10 cellular contexts compared by ENCODE assay signal in genomic region chr7:100642534-100642907, GRCh38. TPM values are rescaled to one million over a fixed set of nuclear protein-coding genes. Genes with fewer than 3 reads are reported as not detected.
A peak's percentile ranks its signal among the peaks of the same experiment; 100 is the strongest.
DNase-seq lines count a peak whose midpoint lies in the region; ATAC-seq and TF ChIP-seq lines count a peak whose summit lies in the region.
"Had no signal": no experiment of that assay in that cellular context is flagged by ENCODE, and none has a peak within 500 bp of the region (broad histone marks: within the 10 kb centered on the region; RNA-seq: fewer than 3 reads in every experiment).

No MANE protein-coding gene starts in this region.

- no peak for TF ChIP-seq POLR2A in GM18505 (IDR thresholded peaks at IDR 0.05; ENCODE audit: borderline replicate concordance, extremely low read depth, insufficient read depth, insufficient read length)

- no peaks in the 10 kb centered on the region for H3K36me3 Mint-ChIP-seq in activated CD4-positive, alpha-beta T cell treated with anti-CD3 and anti-CD28 coated beads for 36 hours (ENCODE audit: low read depth)
- no peaks in the 10 kb centered on the region for H3K36me3 Mint-ChIP-seq in activated naive CD4-positive, alpha-beta T cell treated with anti-CD3 and anti-CD28 coated beads, Interleukin-2, amount 50 U/mL, for 72 hours

- no peaks in the 10 kb centered on the region for H3K4me1 Mint-ChIP-seq in activated CD4-positive, alpha-beta T cell treated with anti-CD3 and anti-CD28 coated beads for 36 hours

- no peak overlapping the region for H3K27ac Mint-ChIP-seq in activated CD4-positive, alpha-beta T cell treated with anti-CD3 and anti-CD28 coated beads for 36 hours
- no peak overlapping the region for H3K27ac Mint-ChIP-seq in activated naive CD4-positive, alpha-beta T cell treated with anti-CD3 and anti-CD28 coated beads, Interleukin-2, amount 50 U/mL, for 72 hours

- intact Hi-C loops in activated CD4-positive, alpha-beta T cell treated with anti-CD3 and anti-CD28 coated beads for 36 hours (cut with DNase I, micrococcal nuclease): no loop called here

- POLR2A ChIA-PET in activated CD4-positive, alpha-beta T cell treated with anti-CD3 and anti-CD28 coated beads for 36 hours (lab: Charles Lee): interaction anchor here (0.6 kb wide), 1 partner anchor 113 kb away, joined by 3 read pairs; no protein-coding TSS in a partner anchor

- CTCF ChIA-PET in activated CD4-positive, alpha-beta T cell treated with anti-CD3 and anti-CD28 coated beads for 36 hours (lab: Charles Lee): no interaction called here

- DNase-seq in activated CD4-positive, alpha-beta T cell treated with anti-CD3 and anti-CD28 coated beads for 36 hours: peak; percentile 55
- no peak for DNase-seq in activated CD4-positive, alpha-beta T cell treated with anti-CD3 and anti-CD28 coated beads for 1 hour
- DNase-seq in NCI-H2171 (lab: John Stamatoyannopoulos, UW): peak; percentile 89
- peak in 1 of 2 donors; percentile 47 for DNase-seq in activated naive CD4-positive, alpha-beta T cell treated with anti-CD3 and anti-CD28 coated beads, Interleukin-2, amount 50 U/mL, for 72 hours (ENCODE audit: low spot score in 2 of 2)
- peak; percentile 22 to 27 for DNase-seq in stimulated activated CD4-positive, alpha-beta T cell treated with anti-CD3 and anti-CD28 coated beads, Interleukin-4, amount 100 ng/mL, for 48 hours (ENCODE audit: low read depth in 2 of 2)
- no peak for DNase-seq in DMS53 treated with DMSO at 0.1 percent for 48 hours (lab: John Stamatoyannopoulos, UW; ENCODE audit: unreplicated experiment)
- DNase-seq: dorsolateral prefrontal cortex had no signal

- no peaks in the 10 kb centered on the region for H3K9me3 Mint-ChIP-seq in activated CD4-positive, alpha-beta T cell treated with anti-CD3 and anti-CD28 coated beads for 36 hours (ENCODE audit: low read depth)
- H3K9me3 Mint-ChIP-seq in activated naive CD4-positive, alpha-beta T cell treated with anti-CD3 and anti-CD28 coated beads, Interleukin-2, amount 50 U/mL, for 72 hours: no peaks in the 10 kb centered on the region

- H3K27me3 Mint-ChIP-seq in activated CD4-positive, alpha-beta T cell treated with anti-CD3 and anti-CD28 coated beads for 36 hours: no peaks in the 10 kb centered on the region

- ATAC-seq in activated CD4-positive, alpha-beta T cell treated with anti-CD3 and anti-CD28 coated beads for 36 hours: peak; percentile 68
- ATAC-seq in activated naive CD4-positive, alpha-beta T cell treated with anti-CD3 and anti-CD28 coated beads, Interleukin-2, amount 50 U/mL, for 72 hours: peak; percentile 45 to 85
- no peak for ATAC-seq in GM18505 (IDR thresholded peaks at IDR 0.05; ENCODE audit: unreplicated experiment)
- ATAC-seq in GM18909 (IDR thresholded peaks at IDR 0.05; ENCODE audit: poor library complexity, unreplicated experiment): no peak

- no peak overlapping the region for H3K4me3 Mint-ChIP-seq in activated CD4-positive, alpha-beta T cell treated with anti-CD3 and anti-CD28 coated beads for 36 hours

RNA-seq across cellular contexts. Expression of gene TFR2, which starts 1.2 kb away (rescaled TPM):
- 10 to 100 TPM; 10.1 to 12.4 TPM for total RNA-seq in activated CD4-positive, alpha-beta T cell treated with anti-CD3 and anti-CD28 coated beads for 36 hours
- 10 to 100 TPM; 13.1 to 19.1 TPM for total RNA-seq in activated naive CD4-positive, alpha-beta T cell treated with anti-CD3 and anti-CD28 coated beads, Interleukin-2, amount 50 U/mL, for 72 hours

RNA-seq across cellular contexts. Expression of gene ACTL6B, which starts 13.7 kb away (rescaled TPM):
- total RNA-seq in activated CD4-positive, alpha-beta T cell treated with anti-CD3 and anti-CD28 coated beads for 36 hours: not detected
- total RNA-seq in activated naive CD4-positive, alpha-beta T cell treated with anti-CD3 and anti-CD28 coated beads, Interleukin-2, amount 50 U/mL, for 72 hours: not detected
- total RNA-seq: LHCN-M2 had no signal

RNA-seq across cellular contexts. Expression of gene MOSPD3, which starts 30.2 kb away (rescaled TPM):
- 10 to 100 TPM; 14.4 to 19.9 TPM for total RNA-seq in activated CD4-positive, alpha-beta T cell treated with anti-CD3 and anti-CD28 coated beads for 36 hours
- 10 to 100 TPM; 20.7 to 28.0 TPM for total RNA-seq in activated naive CD4-positive, alpha-beta T cell treated with anti-CD3 and anti-CD28 coated beads, Interleukin-2, amount 50 U/mL, for 72 hours

RNA-seq across cellular contexts. Expression of gene GNB2, which starts 31.0 kb away (rescaled TPM):
- 100 to 1,000 TPM; 172 to 200 TPM for total RNA-seq in activated CD4-positive, alpha-beta T cell treated with anti-CD3 and anti-CD28 coated beads for 36 hours
- 100 to 1,000 TPM; 213 to 239 TPM for total RNA-seq in activated naive CD4-positive, alpha-beta T cell treated with anti-CD3 and anti-CD28 coated beads, Interleukin-2, amount 50 U/mL, for 72 hours

RNA-seq across cellular contexts. Expression of gene PCOLCE, which starts 40.4 kb away (rescaled TPM):
- total RNA-seq in activated CD4-positive, alpha-beta T cell treated with anti-CD3 and anti-CD28 coated beads for 36 hours: 1 to 10 TPM; 7.6 to 8.9 TPM
- total RNA-seq in activated naive CD4-positive, alpha-beta T cell treated with anti-CD3 and anti-CD28 coated beads, Interleukin-2, amount 50 U/mL, for 72 hours: 10 to 100 TPM; 14.8 to 19.6 TPM

Comparison
In these comparisons a context has a peak if more than half of its experiments do, and no peak if none do; other contexts are left out.
1. DNase-seq: peak in activated CD4-positive, alpha-beta T cell treated with anti-CD3 and anti-CD28 coated beads for 36 hours (single experiment), NCI-H2171 (single experiment) and stimulated activated CD4-positive, alpha-beta T cell treated with anti-CD3 and anti-CD28 coated beads, Interleukin-4, amount 100 ng/mL, for 48 hours (2 of 2); none in activated CD4-positive, alpha-beta T cell treated with anti-CD3 and anti-CD28 coated beads for 1 hour (single experiment) and DMS53 treated with DMSO at 0.1 percent for 48 hours (single experiment).
2. ATAC-seq: peak in activated CD4-positive, alpha-beta T cell treated with anti-CD3 and anti-CD28 coated beads for 36 hours (single experiment) and activated naive CD4-positive, alpha-beta T cell treated with anti-CD3 and anti-CD28 coated beads, Interleukin-2, amount 50 U/mL, for 72 hours (2 of 2); none in GM18505 (single experiment) and GM18909 (single experiment).